ENCODE assay signal across 8 cellular contexts in genomic region chr19:7069904-7070226, GRCh38. TPM values are rescaled to one million over a fixed set of nuclear protein-coding genes. Genes with fewer than 3 reads are reported as not detected.
DNase-seq lines count a peak whose midpoint lies in the region; ATAC-seq, FAIRE-seq and TF ChIP-seq lines count a peak whose summit lies in the region.

No MANE protein-coding gene starts in this region.

- FAIRE-seq in small intestine (lab: Jason Lieb, UNC) = no peak

- H3K36me3 Mint-ChIP-seq in WTC11 = peaks cover 22% of the 10 kb centered on the region

- intact Hi-C loops in heart right ventricle (cut with DNase I) (loop anchor here in 1 of 10 donors (10.0 kb wide), 1 partner anchor 335 kb away; the partner anchor contains the start of genes GPR108 and TRIP10), Right ventricle myocardium inferior (cut with DNase I) (no loop called here)

- H3K4me3 ChIP-seq in heart right ventricle = peak overlapping the region; percentile 74 to 99 (median 87)
- H3K4me3 ChIP-seq in right atrium auricular region = peak overlapping the region; percentile 92 to 98
- H3K4me3 ChIP-seq in small intestine (ENCODE audit: low read depth in 1 of 2, low read length in 2 of 2) = peak overlapping the region; percentile 82 to 84

- no peak overlapping the region for H3K27ac Mint-ChIP-seq in WTC11

- H3K27ac ChIP-seq in heart right ventricle (peak overlapping the region; percentile 53 to 93 (median 84)), right atrium auricular region (peak overlapping the region; percentile 65 to 83), small intestine (ENCODE audit: low read depth in 1 of 2, low read length in 1 of 2) (peak overlapping the region; percentile 28 to 92)

- H3K4me3 Mint-ChIP-seq in WTC11 = peak overlapping the region; percentile 94

- TF ChIP-seq CTCF in heart right ventricle (IDR thresholded peaks at IDR 0.05) (no peak), WTC11 (IDR thresholded peaks at IDR 0.05) (no peak), right atrium auricular region (IDR thresholded peaks at IDR 0.05) (no peak)

- H3K36me3 ChIP-seq in heart right ventricle = peaks cover 0 to 45% (median 39%) of the 10 kb centered on the region in 9 donors
- peaks cover 40% of the 10 kb centered on the region for H3K36me3 ChIP-seq in right atrium auricular region
- H3K36me3 ChIP-seq in small intestine (ENCODE audit: control insufficient read depth in 2 of 2, insufficient read depth in 2 of 2, low read length in 2 of 2) = peaks cover 7 to 11% of the 10 kb centered on the region in 2 donors

- peaks cover 28% of the 10 kb centered on the region for H3K9me3 Mint-ChIP-seq in WTC11

- ATAC-seq in heart right ventricle = peak in 3 of 8 donors; percentile 14 to 29 (median 18)
- no peak for ATAC-seq in Right ventricle myocardium inferior
- no peak for ATAC-seq in WTC11
- ATAC-seq in GM21786 (IDR thresholded peaks at IDR 0.05; ENCODE audit: unreplicated experiment) = no peak

- no peaks in the 10 kb centered on the region for H3K4me1 Mint-ChIP-seq in WTC11

- 0 to 1% methylated on average over 12 of the region's 12 CpGs for WGBS in heart right ventricle, 2 donors
- WGBS in small intestine, 3 donors = 0 to 1% (median 1%) methylated on average over 12 of the region's 12 CpGs

- DNase-seq in heart right ventricle = no peak
- no peak for DNase-seq in Right ventricle myocardium inferior (ENCODE audit: missing footprints)
- DNase-seq in WTC11 (ENCODE audit: low spot score) = no peak
- DNase-seq in right atrium auricular region (ENCODE audit: low spot score) = no peak
- DNase-seq in small intestine = no peak
- DNase-seq in DMS114 treated with DMSO at 0.1 percent for 48 hours (lab: John Stamatoyannopoulos, UW; ENCODE audit: unreplicated experiment) = no peak
- no peak for DNase-seq in SW 1271 (lab: John Stamatoyannopoulos, UW)

- H3K27me3 ChIP-seq in heart right ventricle (no peaks in the 10 kb centered on the region), right atrium auricular region (no peaks in the 10 kb centered on the region), small intestine (ENCODE audit: control insufficient read depth in 2 of 2, insufficient read depth in 2 of 2, low read length in 2 of 2) (no peaks in the 10 kb centered on the region)

- no peaks in the 10 kb centered on the region for H3K27me3 Mint-ChIP-seq in WTC11 (ENCODE audit: low read depth)

- H3K4me1 ChIP-seq in heart right ventricle = peaks cover 0 to 15% (median 10%) of the 10 kb centered on the region in 9 donors
- peaks cover 0 to 11% of the 10 kb centered on the region in 2 donors for H3K4me1 ChIP-seq in right atrium auricular region
- H3K4me1 ChIP-seq in small intestine (ENCODE audit: control insufficient read depth in 2 of 2, insufficient read depth in 1 of 2, low read depth in 1 of 2, low read length in 1 of 2) = peaks cover 2 to 4% of the 10 kb centered on the region in 2 donors

- POLR2A ChIA-PET in WTC11 (lab: Charles Lee) = interaction anchor here (0.7 to 1.1 kb wide), 2 partner anchors 295 to 1166 kb away, joined by 3 to 4 read pairs; partner anchors contain the start of genes NDUFA11 and VMAC

- CTCF ChIA-PET in WTC11 (lab: Charles Lee) = interaction anchor here (1.0 to 1.5 kb wide), 5 partner anchors 30 to 336 kb away, joined by 3 to 11 read pairs (median 6); no protein-coding TSS in a partner anchor

- peaks cover 0 to 8% (median 0%) of the 10 kb centered on the region in 11 donors for H3K9me3 ChIP-seq in heart right ventricle
- peaks cover 0 to 1% of the 10 kb centered on the region in 2 donors for H3K9me3 ChIP-seq in right atrium auricular region
- H3K9me3 ChIP-seq in small intestine (ENCODE audit: control insufficient read depth, low read depth) = no peaks in the 10 kb centered on the region

TF ChIP-seq in WTC11, 78 proteins besides CTCF, POLR2A, EP300 and RAD21:
- TF ChIP-seq ESRRA (CRISPR knock-in tag; IDR thresholded peaks at IDR 0.05; ENCODE audit: borderline replicate concordance) = peak; percentile 2; the same call in 1 of the 2 replicates
- TF ChIP-seq ZBTB21 (CRISPR knock-in tag; IDR thresholded peaks at IDR 0.05; ENCODE audit: borderline replicate concordance) = no peak
TF ChIP-seq in WTC11: peak in this region for 1.

RNA-seq across cellular contexts. Expression of gene ZNF557, which starts 0.4 kb away (rescaled TPM):
- total RNA-seq in heart right ventricle (1 to 10 TPM; 3.4 to 5.8 (median 4.2) TPM), Right ventricle myocardium inferior (3.1 TPM), WTC11 (2021) (6.7 to 7.5 TPM (median 7.5 TPM) in 3 replicates), right atrium auricular region (1 to 10 TPM; 3.1 to 5.1 TPM)
- polyA plus RNA-seq in heart right ventricle (1 to 10 TPM; 1.1 to 2.5 TPM), small intestine (1 to 10 TPM; 1.9 to 2.7 (median 2.0) TPM)

RNA-seq across cellular contexts. Expression of gene MBD3L3, which starts 11.4 kb away (rescaled TPM):
- total RNA-seq in heart right ventricle = not detected
- not detected for polyA plus RNA-seq in heart right ventricle
- not detected for total RNA-seq in Right ventricle myocardium inferior
- total RNA-seq in WTC11 (2021) = not detected in 3 replicates
- total RNA-seq in right atrium auricular region = not detected
- not detected for polyA plus RNA-seq in small intestine

RNA-seq across cellular contexts. Expression of gene MBD3L2, which starts 20.7 kb away (rescaled TPM):
- total RNA-seq in heart right ventricle (not detected), Right ventricle myocardium inferior (not detected), WTC11 (2021) (not detected in 3 replicates), right atrium auricular region (not detected)
- polyA plus RNA-seq in heart right ventricle (not detected), small intestine (not detected)

RNA-seq across cellular contexts. Expression of gene MBD3L4, which starts 29.9 kb away (rescaled TPM):
- not detected for total RNA-seq in heart right ventricle
- polyA plus RNA-seq in heart right ventricle = not detected
- total RNA-seq in Right ventricle myocardium inferior = not detected
- not detected in 3 replicates for total RNA-seq in WTC11 (2021)
- not detected for total RNA-seq in right atrium auricular region
- polyA plus RNA-seq in small intestine = not detected

RNA-seq across cellular contexts. Expression of gene MBD3L5, which starts 39.5 kb away (rescaled TPM):
- total RNA-seq in heart right ventricle (not detected), Right ventricle myocardium inferior (not detected), WTC11 (2021) (not detected in 3 replicates), right atrium auricular region (not detected)
- polyA plus RNA-seq in heart right ventricle (not detected), small intestine (not detected)
